34 cellular contexts compared by ENCODE assay signal in genomic region chr5:139088024-139088423, GRCh38.
DNase-seq lines count a peak whose midpoint lies in the region; ATAC-seq, FAIRE-seq and TF ChIP-seq lines count a peak whose summit lies in the region.
"Had no signal": no experiment of that assay in that cellular context is flagged by ENCODE, and none has a peak within 500 bp of the region (broad histone marks: within the 10 kb centered on the region; RNA-seq: fewer than 3 reads in every experiment).

No MANE protein-coding gene starts in this region.

- POLR2A ChIA-PET in endothelial cell of umbilical vein (lab: Charles Lee), result interaction anchor here (0.5 to 0.6 kb wide), 2 partner anchors 161 to 263 kb away, joined by 3 read pairs; no protein-coding TSS in a partner anchor

- no peaks in the 10 kb centered on the region for H3K27me3 Mint-ChIP-seq in activated naive CD8-positive, alpha-beta T cell
- no peaks in the 10 kb centered on the region for H3K27me3 Mint-ChIP-seq in activated naive CD8-positive, alpha-beta T cell treated with anti-CD3 and anti-CD28 coated beads for 36 hours
- H3K27me3 Mint-ChIP-seq: B cell; brain; stimulated activated naive CD8-positive, alpha-beta T cell treated with anti-CD3 and anti-CD28 coated beads, Interleukin-15, amount 100 ng/mL, for 72 hours had no signal

- peak overlapping the region; percentile 36 for H3K27ac Mint-ChIP-seq in activated naive CD8-positive, alpha-beta T cell
- no peak overlapping the region for H3K27ac Mint-ChIP-seq in activated naive CD8-positive, alpha-beta T cell treated with anti-CD3 and anti-CD28 coated beads for 36 hours
- H3K27ac Mint-ChIP-seq: B cell; HFFc6; stimulated activated naive CD8-positive, alpha-beta T cell treated with anti-CD3 and anti-CD28 coated beads, Interleukin-15, amount 100 ng/mL, for 72 hours had no signal

- CTCF ChIA-PET in endothelial cell of umbilical vein (lab: Charles Lee), result interaction anchor here (1.1 to 1.2 kb wide), 2 partner anchors 9 to 298 kb away, joined by 3 to 4 read pairs; no protein-coding TSS in a partner anchor

- H3K4me3 Mint-ChIP-seq in activated naive CD8-positive, alpha-beta T cell, result no peak overlapping the region
- no peak overlapping the region for H3K4me3 Mint-ChIP-seq in activated naive CD8-positive, alpha-beta T cell treated with anti-CD3 and anti-CD28 coated beads for 36 hours
- H3K4me3 Mint-ChIP-seq: activated T-cell treated with anti-CD3 and anti-CD28 coated beads, Interleukin-2, amount 50 U/mL, for 4 hours; B cell; brain; CD8-positive, alpha-beta memory T cell; HFFc6; stimulated activated naive CD8-positive, alpha-beta T cell treated with anti-CD3 and anti-CD28 coated beads, Interleukin-15, amount 100 ng/mL, for 72 hours had no signal

- TF ChIP-seq EP300 in tibial nerve (IDR thresholded peaks at IDR 0.05), result peak in 1 of 2 donors; percentile 63

- H3K9me1 ChIP-seq in endothelial cell of umbilical vein (replicated peaks; ENCODE audit: control insufficient read depth, extremely low read depth, insufficient read depth, low read length), result no peaks in the 10 kb centered on the region

- H3K4me3 ChIP-seq in endothelial cell of umbilical vein (replicated peaks in 1 of 3; ENCODE audit: insufficient read depth in 1 of 3, low read depth in 1 of 3, low read length in 3 of 3), result no peak overlapping the region
- H3K4me3 ChIP-seq in tibial nerve, result no peak overlapping the region
- H3K4me3 ChIP-seq: spleen, tibial artery had no signal

- in situ Hi-C loops in SK-MEL-5 (cut with HindIII; ENCODE audit: low pct_unique_long_range_greater_than_20kb, low sequenced_read_pairs), result no loop called here

- BruUV-seq in endothelial cell of umbilical vein (replicated peaks; lab: Mats Ljungman, UMichigan), result no TSS peak

- no peaks in the 10 kb centered on the region for H3K9me3 Mint-ChIP-seq in activated naive CD8-positive, alpha-beta T cell (ENCODE audit: low read depth)
- H3K9me3 Mint-ChIP-seq in activated naive CD8-positive, alpha-beta T cell treated with anti-CD3 and anti-CD28 coated beads for 36 hours, result peaks cover 6% of the 10 kb centered on the region
- H3K9me3 Mint-ChIP-seq: CD8-positive, alpha-beta memory T cell; HFFc6 had no signal

- peaks cover 21% of the 10 kb centered on the region for H3K36me3 Mint-ChIP-seq in activated naive CD8-positive, alpha-beta T cell
- peaks cover 14% of the 10 kb centered on the region for H3K36me3 Mint-ChIP-seq in activated naive CD8-positive, alpha-beta T cell treated with anti-CD3 and anti-CD28 coated beads for 36 hours

- no peak overlapping the region for H3K4me2 ChIP-seq in endothelial cell of umbilical vein (ENCODE audit: insufficient read depth, low read length)

- H3K36me3 ChIP-seq in endothelial cell of umbilical vein (ENCODE audit: control insufficient read depth in 2 of 2, extremely low read depth in 1 of 2, insufficient read depth in 2 of 2, low read length in 2 of 2) (no peaks in the 10 kb centered on the region), tibial nerve (no peaks in the 10 kb centered on the region)
- H3K36me3 ChIP-seq: tibial artery had no signal

- H3K27ac ChIP-seq in endothelial cell of umbilical vein (ENCODE audit: insufficient read depth, low read depth, low read length) (no peak overlapping the region), tibial nerve (peak overlapping the region; percentile 53 to 93 (median 72))
- H3K27ac ChIP-seq: spleen, tibial artery had no signal

- no peak overlapping the region for H3K9ac ChIP-seq in endothelial cell of umbilical vein (replicated peaks; ENCODE audit: extremely low read depth, insufficient read depth, low read length)

- no peaks in the 10 kb centered on the region for H4K20me1 ChIP-seq in endothelial cell of umbilical vein (replicated peaks; ENCODE audit: control insufficient read depth, extremely low read depth, insufficient read depth, low read length)

- no peak for TF ChIP-seq CTCF in endothelial cell of umbilical vein (IDR thresholded peaks at IDR 0.05; ENCODE audit: extremely low read depth in 1 of 2, insufficient read depth in 1 of 2, low read depth in 1 of 2, low read length in 2 of 2)
- TF ChIP-seq CTCF in tibial nerve (IDR thresholded peaks at IDR 0.05), result no peak

- no peaks in the 10 kb centered on the region for H3K27me3 ChIP-seq in endothelial cell of umbilical vein (ENCODE audit: control insufficient read depth in 2 of 2, insufficient read depth in 2 of 2, low read length in 2 of 2)
- H3K27me3 ChIP-seq in tibial nerve, result no peaks in the 10 kb centered on the region
- H3K27me3 ChIP-seq: spleen, tibial artery had no signal

- peaks cover 2% of the 10 kb centered on the region for H3K4me1 ChIP-seq in endothelial cell of umbilical vein (ENCODE audit: control insufficient read depth, extremely low read depth, insufficient read depth, low read length)
- H3K4me1 ChIP-seq in tibial nerve, result peaks cover 0 to 29% (median 24%) of the 10 kb centered on the region in 4 donors

- ATAC-seq in HG03432 (IDR thresholded peaks at IDR 0.05; ENCODE audit: unreplicated experiment) (no peak), HG03378 (IDR thresholded peaks at IDR 0.05; ENCODE audit: unreplicated experiment) (no peak), GM19395 (IDR thresholded peaks at IDR 0.05; ENCODE audit: unreplicated experiment) (no peak)
- ATAC-seq: activated T-cell treated with anti-CD3 and anti-CD28 coated beads, Interleukin-2, amount 50 U/mL, for 4 hours; Panc1; stimulated activated naive CD8-positive, alpha-beta T cell treated with anti-CD3 and anti-CD28 coated beads, Interleukin-15, amount 100 ng/mL, for 72 hours had no signal

- no peaks in the 10 kb centered on the region for H3K9me3 ChIP-seq in endothelial cell of umbilical vein (replicated peaks; ENCODE audit: control insufficient read depth, insufficient read depth, low read length)
- H3K9me3 ChIP-seq in tibial nerve, result no peaks in the 10 kb centered on the region
- H3K9me3 ChIP-seq: spleen, tibial artery had no signal

- DNase-seq in activated naive CD8-positive, alpha-beta T cell treated with anti-CD3 and anti-CD28 coated beads for 36 hours, result no peak
- DNase-seq in SK-MEL-5 (ENCODE audit: low read depth, low spot score) (peak; percentile 74), endothelial cell of umbilical vein (ENCODE audit: low read depth, low spot score) (peak; percentile 24), tibial nerve (ENCODE audit: low spot score in 2 of 2) (no peak)
- DNase-seq: ACHN; activated CD4-positive, alpha-beta T cell treated with anti-CD3 and anti-CD28 coated beads for 1 hour; activated naive CD4-positive, alpha-beta T cell; activated T-cell treated with anti-CD3 and anti-CD28 coated beads, Interleukin-2, amount 50 U/mL, for 4 hours; CD8-positive, alpha-beta memory T cell; DMS 273 treated with DMSO at 0.1 percent for 48 hours; effector memory CD4-positive, alpha-beta T cell; glutamatergic neuron; HFFc6; KG1; mesendoderm; NCI-H1417 treated with DMSO at 0.1 percent for 48 hours; NCI-H2029 treated with DMSO at 0.1 percent for 48 hours; NCI-H345; NCI-H748 treated with DMSO at 0.1 percent for 48 hours; SHP77 treated with DMSO at 0.1 percent for 48 hours; spleen; stimulated activated CD4-positive, alpha-beta T cell treated with anti-CD3 and anti-CD28 coated beads, Interleukin-2, amount 100 ng/mL, for 24 hours; stimulated activated naive CD8-positive, alpha-beta T cell treated with anti-CD3 and anti-CD28 coated beads, Interleukin-15, amount 100 ng/mL, for 72 hours; tibial artery had no signal

- no peaks in the 10 kb centered on the region for H3K79me2 ChIP-seq in endothelial cell of umbilical vein (ENCODE audit: control insufficient read depth, insufficient read depth, low read length)

- FAIRE-seq in endothelial cell of umbilical vein (lab: Jason Lieb, UNC), result no peak
- FAIRE-seq: GM19239, H1, HTR-8/SVneo had no signal

- no peak for TF ChIP-seq POLR2A in endothelial cell of umbilical vein (IDR thresholded peaks at IDR 0.05; ENCODE audit: low read depth, low read length)
- TF ChIP-seq POLR2A in tibial nerve (IDR thresholded peaks at IDR 0.05), result no peak

- dilution Hi-C loops in endothelial cell of umbilical vein (cut with MboI; ENCODE audit: extremely low pct_ligation_motif_present, low sequenced_read_pairs), result no loop called here

- no peak overlapping the region for H2AFZ ChIP-seq in endothelial cell of umbilical vein (ENCODE audit: low read depth, low read length)

- WGBS in tibial nerve, 2 donors, result 13 to 32% methylated on average over 1 of the region's 1 CpG

- H3K4me1 Mint-ChIP-seq in activated naive CD8-positive, alpha-beta T cell (ENCODE audit: low read depth), result peaks cover 18% of the 10 kb centered on the region
- H3K4me1 Mint-ChIP-seq in activated naive CD8-positive, alpha-beta T cell treated with anti-CD3 and anti-CD28 coated beads for 36 hours, result peaks cover 11% of the 10 kb centered on the region

- intact Hi-C loops in endothelial cell of umbilical vein (cut with micrococcal nuclease), result no loop called here

TF ChIP-seq in endothelial cell of umbilical vein, 7 proteins besides CTCF, POLR2A, EP300 and RAD21:
- TF ChIP-seq POLR2AphosphoS5 (IDR thresholded peaks at IDR 0.05; ENCODE audit: insufficient read depth, low read depth, low read length), result no peak
- TF ChIP-seq MAX (IDR thresholded peaks at IDR 0.05; ENCODE audit: insufficient read depth, insufficient read length), result no peak
- peak; percentile 11 for TF ChIP-seq FOS (IDR thresholded peaks at IDR 0.05; ENCODE audit: borderline replicate concordance, insufficient read depth, low read length)
- no peak for TF ChIP-seq EZH2 (IDR thresholded peaks at IDR 0.05; ENCODE audit: borderline replicate concordance, low read depth, low read length, severe bottlenecking)

Comparison
In these comparisons a context has a peak if more than half of its experiments do, and no peak if none do; other contexts are left out.
1. DNase-seq: peak in SK-MEL-5 (single experiment) and endothelial cell of umbilical vein (single experiment); none in activated naive CD8-positive, alpha-beta T cell treated with anti-CD3 and anti-CD28 coated beads for 36 hours (single experiment) and tibial nerve (0 of 2).